27 cellular contexts compared by ENCODE assay signal in the genomic region with DNA sequence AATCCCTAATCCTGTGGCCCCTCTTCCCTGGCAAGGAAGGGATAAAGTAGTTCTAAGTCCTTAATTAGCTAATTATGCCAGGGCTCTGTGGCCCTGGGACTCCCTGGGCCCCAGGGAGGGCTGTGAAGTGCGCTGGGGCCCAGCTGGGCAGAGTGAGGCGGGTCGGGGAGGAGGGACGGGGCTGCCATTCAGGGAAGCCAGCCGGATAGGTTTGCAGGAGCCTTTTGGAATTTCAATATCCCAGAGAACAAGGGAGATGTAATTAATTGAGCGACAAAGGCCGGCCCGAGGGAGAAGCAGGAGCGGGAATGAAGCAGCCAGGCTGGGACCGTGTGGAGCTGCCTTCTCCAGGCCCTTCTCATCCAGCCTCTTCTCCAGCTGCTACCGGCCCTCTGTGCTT.
"Had no signal": no experiment of that assay in that cellular context is flagged by ENCODE, and none has a peak within 500 bp of the region (broad histone marks: within the 10 kb centered on the region; RNA-seq: fewer than 3 reads in every experiment).

No MANE protein-coding gene starts in this region.

- ATAC-seq: effector memory CD8-positive, alpha-beta T cell; gastrocnemius medialis; heart right ventricle; left lobe of liver; natural killer cell; pancreas; sciatic nerve; stimulated activated naive B cell treated with anti-CD40 and anti-IgM and Interleukin-4, amounts not matched to agents 10 μg/mL and 1 μg/mL and 100 μg/mL, for 72 hours; stimulated activated naive CD8-positive, alpha-beta T cell treated with anti-CD3 and anti-CD28 coated beads, Interleukin-15, amount 100 ng/mL, for 72 hours; upper lobe of right lung had no signal

- H3K4me3 ChIP-seq: esophagus muscularis mucosa, gastrocnemius medialis, heart right ventricle, pancreas, spleen, testis, tibial nerve, upper lobe of right lung, vagina had no signal

- H3K4me3 Mint-ChIP-seq: dendritic cell treated with granulocyte-macrophage colony-stimulating factor and Interleukin-4, amounts not matched to agents 40 ng/mL and 50 ng/mL, for 4 days; effector memory CD8-positive, alpha-beta T cell; memory B cell; mesothelial cell of epicardium; neural crest cell; stimulated activated naive B cell treated with anti-CD40 and anti-IgM and Interleukin-4, amounts not matched to agents 10 μg/mL and 1 μg/mL and 100 μg/mL, for 72 hours; stimulated activated naive CD8-positive, alpha-beta T cell treated with anti-CD3 and anti-CD28 coated beads, Interleukin-15, amount 100 ng/mL, for 72 hours had no signal

- H3K4me1 Mint-ChIP-seq: neural crest cell had no signal

- H3K27ac ChIP-seq: epithelial cell of prostate, esophagus muscularis mucosa, gastrocnemius medialis, heart right ventricle, pancreas, spleen, testis, tibial nerve, upper lobe of right lung, vagina had no signal

- DNase-seq: effector memory CD8-positive, alpha-beta T cell; gastrocnemius medialis; heart right ventricle; hypothalamus; kidney glomerular epithelial cell; natural killer cell; occipital lobe; pancreas; spleen; stimulated activated CD4-positive, alpha-beta T cell treated with anti-CD3 and anti-CD28 coated beads, Interleukin-15, amount 100 ng/mL, for 24 hours; stimulated activated CD4-positive, alpha-beta T cell treated with anti-CD3 and anti-CD28 coated beads, Interleukin-1b, Interleukin-23, amount 100 ng/mL, for 48 hours; stimulated activated CD4-positive, alpha-beta T cell treated with anti-CD3 and anti-CD28 coated beads, Interleukin-4, amount 100 ng/mL, for 24 hours; stimulated activated naive B cell treated with anti-CD40 and anti-IgM and Interleukin-4, amounts not matched to agents 10 μg/mL and 1 μg/mL and 100 μg/mL, for 72 hours; stimulated activated naive CD8-positive, alpha-beta T cell treated with anti-CD3 and anti-CD28 coated beads, Interleukin-15, amount 100 ng/mL, for 72 hours; testis; upper lobe of right lung had no signal

- H3K9me3 Mint-ChIP-seq: dendritic cell treated with granulocyte-macrophage colony-stimulating factor and Interleukin-4, amounts not matched to agents 40 ng/mL and 50 ng/mL, for 4 days; effector memory CD8-positive, alpha-beta T cell; memory B cell; mesothelial cell of epicardium; natural killer cell; neural crest cell; stimulated activated naive B cell treated with anti-CD40 and anti-IgM and Interleukin-4, amounts not matched to agents 10 μg/mL and 1 μg/mL and 100 μg/mL, for 72 hours; stimulated activated naive CD8-positive, alpha-beta T cell treated with anti-CD3 and anti-CD28 coated beads, Interleukin-15, amount 100 ng/mL, for 72 hours had no signal

- H3K27ac Mint-ChIP-seq: dendritic cell treated with granulocyte-macrophage colony-stimulating factor and Interleukin-4, amounts not matched to agents 40 ng/mL and 50 ng/mL, for 4 days; effector memory CD8-positive, alpha-beta T cell; memory B cell; mesothelial cell of epicardium; natural killer cell; progenitor cell of endocrine pancreas; stimulated activated naive B cell treated with anti-CD40 and anti-IgM and Interleukin-4, amounts not matched to agents 10 μg/mL and 1 μg/mL and 100 μg/mL, for 72 hours had no signal

- H3K4me1 ChIP-seq: esophagus muscularis mucosa, gastrocnemius medialis, heart right ventricle, pancreas, testis, tibial nerve, upper lobe of right lung, vagina had no signal

- H3K27me3 ChIP-seq: pancreas, testis, vagina had no signal

- H3K36me3 ChIP-seq: esophagus muscularis mucosa, gastrocnemius medialis, heart right ventricle, pancreas, spleen, tibial nerve, upper lobe of right lung, vagina had no signal

- H3K36me3 Mint-ChIP-seq: memory B cell, mesothelial cell of epicardium, natural killer cell had no signal
